In genomic region chr4:8303485-8304281, GRCh38 we compare ENCODE assay signal across 10 cellular contexts. TPM values are rescaled to one million over a fixed set of nuclear protein-coding genes. Genes with fewer than 3 reads are reported as not detected.
DNase-seq lines count a peak whose midpoint lies in the region; ATAC-seq, FAIRE-seq and TF ChIP-seq lines count a peak whose summit lies in the region.
"Had no signal": no experiment of that assay in that cellular context is flagged by ENCODE, and none has a peak within 500 bp of the region (broad histone marks: within the 10 kb centered on the region; RNA-seq: fewer than 3 reads in every experiment).

No MANE protein-coding gene starts in this region.

- H3K27ac ChIP-seq in HepG2 (ENCODE audit: extremely low read length, insufficient read depth, low read length): no peak overlapping the region
- H3K27ac ChIP-seq: KMS-11 had no signal

- FAIRE-seq in HTR-8/SVneo (lab: Jason Lieb, UNC) (peak; percentile 97), HepG2 (lab: Jason Lieb, UNC) (peak; percentile 40)

- H3K27me3 ChIP-seq in adipocyte (replicated peaks; ENCODE audit: control insufficient read depth, insufficient read depth, low read length): no peaks in the 10 kb centered on the region
- peaks cover 2 to 26% of the 10 kb centered on the region in 2 experiments; a peak in 2 of 5 replicates for H3K27me3 ChIP-seq in HepG2 (ENCODE audit: control insufficient read depth in 1 of 2, insufficient read depth in 2 of 2, low read length in 2 of 2)

- no peak for TF ChIP-seq POLR2A in HepG2 (IDR thresholded peaks at IDR 0.05; ENCODE audit: insufficient read depth in 1 of 2, low read depth in 2 of 2, low read length in 2 of 2)

- H3K9me3 ChIP-seq in adipocyte (ENCODE audit: control insufficient read depth, low read length) (no peaks in the 10 kb centered on the region), HepG2 (ENCODE audit: low read length) (no peaks in the 10 kb centered on the region)

- no TSS peak for BruUV-seq in HepG2 (replicated peaks; lab: Mats Ljungman, UMichigan)

- peaks cover 0 to 7% (median 0%) of the 10 kb centered on the region in 3 donors for H3K36me3 Mint-ChIP-seq in naive thymus-derived CD8-positive, alpha-beta T cell

- H3K4me1 Mint-ChIP-seq in naive thymus-derived CD8-positive, alpha-beta T cell: no peaks in the 10 kb centered on the region

- 46% methylated on average over 9 of the region's 13 CpGs for WGBS in HepG2 (ENCODE audit: low lambda C conversion rate)

- H3K79me2 ChIP-seq in HepG2 (ENCODE audit: insufficient read depth, low read length): no peaks in the 10 kb centered on the region

- peaks cover 31% of the 10 kb centered on the region for H3K4me1 ChIP-seq in adipocyte (ENCODE audit: control insufficient read depth, insufficient read depth, low read length)
- H3K4me1 ChIP-seq in HepG2 (ENCODE audit: insufficient read depth, low read length): peaks cover 14% of the 10 kb centered on the region

- peaks cover 0 to 10% (median 6%) of the 10 kb centered on the region in 9 donors for H3K9me3 Mint-ChIP-seq in naive thymus-derived CD8-positive, alpha-beta T cell

- H3K9ac ChIP-seq in adipocyte (ENCODE audit: low read length): no peak overlapping the region
- no peak overlapping the region for H3K9ac ChIP-seq in HepG2 (ENCODE audit: insufficient read depth, low read depth, low read length)
- H3K9ac ChIP-seq: KMS-11 had no signal

- DNase-seq in AG20443 (ENCODE audit: low spot score) (peak; percentile 86), HTR-8/SVneo (ENCODE audit: insufficient read length, low spot score) (peak; percentile 55), adipocyte (ENCODE audit: low read depth) (peak; percentile 91), HepG2 (ENCODE audit: low spot score) (peak; percentile 49), NCI-H1092 (lab: John Stamatoyannopoulos, UW) (no peak)
- DNase-seq in naive thymus-derived CD8-positive, alpha-beta T cell: no peak
- DNase-seq in activated naive CD4-positive, alpha-beta T cell treated with anti-CD3 and anti-CD28 coated beads, Interleukin-2, amount 50 U/mL, for 16 hours: no peak

- ATAC-seq in HepG2: peak; percentile 66
- ATAC-seq in naive thymus-derived CD8-positive, alpha-beta T cell: no peak
- no peak for ATAC-seq in GM18502 (IDR thresholded peaks at IDR 0.05; ENCODE audit: poor library complexity, unreplicated experiment)
- ATAC-seq: left colon had no signal

- POLR2A ChIA-PET in HepG2 (lab: Yijun Ruan, JAX): no interaction called here
- POLR2A ChIA-PET in naive thymus-derived CD8-positive, alpha-beta T cell (lab: Charles Lee): no interaction called here

- H3K27me3 Mint-ChIP-seq in naive thymus-derived CD8-positive, alpha-beta T cell: peaks cover 0 to 16% (median 9%) of the 10 kb centered on the region in 5 donors

- no peak overlapping the region for H3K27ac Mint-ChIP-seq in naive thymus-derived CD8-positive, alpha-beta T cell

- H2AFZ ChIP-seq in HepG2 (ENCODE audit: low read length): no peak overlapping the region

- no peaks in the 10 kb centered on the region for H4K20me1 ChIP-seq in HepG2 (ENCODE audit: insufficient read depth, low read length)

- CTCF ChIA-PET in HepG2 (lab: Yijun Ruan, JAX; ENCODE audit: low intra/inter-chr PET ratio, low total read pairs): no interaction called here

- TF ChIP-seq EP300 in HepG2 (IDR thresholded peaks at IDR 0.05; ENCODE audit: low read depth in 2 of 2, low read length in 2 of 2) (peak in 1 of 2 experiments; percentile 50; a peak in 2 of 4 replicates), HepG2 (CRISPR knock-in tag; IDR thresholded peaks at IDR 0.05; ENCODE audit: borderline replicate concordance) (no peak)

- no peak overlapping the region for H3K4me3 Mint-ChIP-seq in naive thymus-derived CD8-positive, alpha-beta T cell

- H3K4me2 ChIP-seq in HepG2 (ENCODE audit: low read depth, low read length): peak overlapping the region; percentile 30; the same call in 1 of the 2 replicates
- H3K4me2 ChIP-seq: KMS-11 had no signal

- in situ Hi-C loops in HepG2 (cut with HindIII; ENCODE audit: extremely low pct_ligation_motif_present, low pct_unique_long_range_greater_than_20kb): no loop called here

- intact Hi-C loops in HepG2 (cut with micrococcal nuclease; ENCODE audit: unreplicated experiment): no loop called here

- H3K36me3 ChIP-seq in adipocyte (ENCODE audit: control insufficient read depth, insufficient read depth, low read length, severe bottlenecking) (no peaks in the 10 kb centered on the region), HepG2 (replicated peaks in 1 of 2; ENCODE audit: control insufficient read depth in 1 of 2, insufficient read depth in 2 of 2, low read length in 2 of 2) (no peaks in the 10 kb centered on the region)

- no peak overlapping the region for H3K4me3 ChIP-seq in adipocyte (ENCODE audit: low read length)
- H3K4me3 ChIP-seq in HepG2 (replicated peaks in 1 of 3; ENCODE audit: insufficient read depth in 1 of 3, low read depth in 2 of 3, low read length in 3 of 3): no peak overlapping the region; a peak in 1 of 6 replicates

- no peak for TF ChIP-seq RAD21 in HepG2 (CRISPR knock-in tag; IDR thresholded peaks at IDR 0.05)

- no peak for TF ChIP-seq CTCF in HepG2 (CRISPR knock-in tag; IDR thresholded peaks at IDR 0.05)

TF ChIP-seq in HepG2, 621 proteins besides CTCF, POLR2A, EP300 and RAD21 (continues in another document):
- TF ChIP-seq SKI (IDR thresholded peaks at IDR 0.05; ENCODE audit: partially characterized antibody) (peak; percentile 69), NONO (IDR thresholded peaks at IDR 0.05) (no peak), NONO (CRISPR knock-in tag; conservative IDR thresholded peaks at IDR 0.05) (0 out of 2 replicates have a peak, but pooled peaks have one; percentile 27), FOSL2 (CRISPR knock-in tag; IDR thresholded peaks at IDR 0.05) (peak; percentile 74), MXI1 (IDR thresholded peaks at IDR 0.05; ENCODE audit: borderline replicate concordance, low read depth, low read length) (peak; percentile 80; the same call in 2 of the 3 replicates), JUNB (CRISPR knock-in tag; IDR thresholded peaks at IDR 0.05; ENCODE audit: borderline replicate concordance) (0 out of 2 replicates have a peak, but pooled peaks have one; percentile 43), MAX (IDR thresholded peaks at IDR 0.05) (0 out of 2 replicates have a peak, but pooled peaks have one; percentile 26), CHD4 (IDR thresholded peaks at IDR 0.05; ENCODE audit: borderline replicate concordance, low read length) (peak; percentile 55; the same call in 1 of the 2 replicates), ZNF564 (CRISPR knock-in tag; IDR thresholded peaks at IDR 0.05) (no peak), MIER2 (CRISPR knock-in tag; IDR thresholded peaks at IDR 0.05) (no peak), SKIL (CRISPR knock-in tag; IDR thresholded peaks at IDR 0.05; ENCODE audit: borderline replicate concordance) (0 out of 2 replicates have a peak, but pooled peaks have one; percentile 15), NCOR1 (IDR thresholded peaks at IDR 0.05; ENCODE audit: borderline replicate concordance, low read length) (peak; percentile 38; the same call in 1 of the 2 replicates)

RNA-seq across cellular contexts. Expression of gene HTRA3, which starts 34.1 kb away (rescaled TPM):
- not detected in 2 replicates for total RNA-seq in HepG2 (2016; rRNA removed; fragmentation: Illumina TruSeq; extraction: Trizol)
- total RNA-seq in HepG2 (2016; cell fraction: cytosol; rRNA removed; fragmentation: Illumina TruSeq; extraction: Trizol; ENCODE audit: low read depth): not detected in 2 replicates
- total RNA-seq in HepG2 (2016; cell fraction: insoluble cytoplasmic fraction; rRNA removed; fragmentation: Illumina TruSeq; extraction: Trizol): 0.04 TPM in 1 of 2 replicates, not detected in the other
- not detected in 2 replicates for total RNA-seq in HepG2 (2016; cell fraction: membrane; rRNA removed; fragmentation: Illumina TruSeq; extraction: Trizol)
- total RNA-seq in HepG2 (2016; cell fraction: nucleus; rRNA removed; fragmentation: Illumina TruSeq; extraction: Trizol): not detected in 2 replicates
- polyA plus RNA-seq in HepG2 (2011; rRNA removed): 0.16 and 0.17 TPM in 2 replicates
- 0.12 and 0.31 TPM in 2 replicates for polyA plus RNA-seq in HepG2 (2011; cell fraction: cytosol; rRNA removed)
- polyA plus RNA-seq in HepG2 (2011; cell fraction: nucleus; rRNA removed): 0.12 and 0.19 TPM in 2 replicates
- not detected in 2 replicates for polyA plus RNA-seq in HepG2 (2012)
- 0.07 TPM in 1 of 2 replicates, not detected in the other for polyA plus RNA-seq in HepG2 (2016; cell fraction: cytosol; fragmentation: Illumina TruSeq; extraction: Trizol; ENCODE audit: low read depth)
- polyA plus RNA-seq in HepG2 (2016; cell fraction: insoluble cytoplasmic fraction; fragmentation: Illumina TruSeq; extraction: Trizol; ENCODE audit: low read depth): not detected in 2 replicates
- not detected in 2 replicates for polyA plus RNA-seq in HepG2 (2016; cell fraction: membrane; fragmentation: Illumina TruSeq; extraction: Trizol; ENCODE audit: low read depth)
- not detected in 2 replicates for polyA plus RNA-seq in HepG2 (2016; cell fraction: nucleus; fragmentation: Illumina TruSeq; extraction: Trizol; ENCODE audit: insufficient read depth, low read depth)
- polyA minus RNA-seq in HepG2 (2011; rRNA and poly(A)+ RNA removed; ENCODE audit: low replicate concordance): 0.18 and 0.47 TPM in 2 replicates
- polyA minus RNA-seq in HepG2 (2011; cell fraction: cytosol; rRNA and poly(A)+ RNA removed): not detected in 2 replicates
- not detected in 2 replicates for polyA minus RNA-seq in HepG2 (2011; cell fraction: nucleus; rRNA and poly(A)+ RNA removed)
- total RNA-seq in naive thymus-derived CD8-positive, alpha-beta T cell: not detected
- polyA plus RNA-seq in naive thymus-derived CD8-positive, alpha-beta T cell: not detected

Comparison
In these comparisons a context has a peak if more than half of its experiments do, and no peak if none do; other contexts are left out.
1. DNase-seq: peak in AG20443 (single experiment), HTR-8/SVneo (single experiment), adipocyte (single experiment) and HepG2 (single experiment); none in naive thymus-derived CD8-positive, alpha-beta T cell (0 of 10), activated naive CD4-positive, alpha-beta T cell treated with anti-CD3 and anti-CD28 coated beads, Interleukin-2, amount 50 U/mL, for 16 hours (single experiment) and NCI-H1092 (single experiment).